In genomic region chr1:112504666-112505399, GRCh38 we compare ENCODE assay signal across 17 cellular contexts. TPM values are rescaled to one million over a fixed set of nuclear protein-coding genes. Genes with fewer than 3 reads are reported as not detected.
DNase-seq lines count a peak whose midpoint lies in the region; TF ChIP-seq lines count a peak whose summit lies in the region.
"Had no signal": no experiment of that assay in that cellular context is flagged by ENCODE, and none has a peak within 500 bp of the region (broad histone marks: within the 10 kb centered on the region; RNA-seq: fewer than 3 reads in every experiment).

No MANE protein-coding gene starts in this region.

- H4K20me1 ChIP-seq in BLaER1 (peaks cover 15% of the 10 kb centered on the region; the same call in 1 of the 2 replicates), OCI-LY3 (ENCODE audit: insufficient read depth, low read length) (no peaks in the 10 kb centered on the region)

- H3K9ac ChIP-seq in BLaER1 = no peak overlapping the region
- no peak overlapping the region for H3K9ac ChIP-seq in OCI-LY3 (ENCODE audit: low read length)
- no peak overlapping the region for H3K9ac ChIP-seq in mucosa of rectum (ENCODE audit: low read depth in 1 of 2, low read length in 2 of 2)

- peaks cover 40% of the 10 kb centered on the region for H3K4me1 ChIP-seq in BLaER1
- no peaks in the 10 kb centered on the region for H3K4me1 ChIP-seq in OCI-LY3 (ENCODE audit: low read length)
- H3K4me1 ChIP-seq in mucosa of rectum (ENCODE audit: control insufficient read depth in 2 of 2, insufficient read depth in 2 of 2, low read length in 2 of 2) = peaks cover 18 to 20% of the 10 kb centered on the region in 2 donors
- H3K4me1 ChIP-seq in ovary (ENCODE audit: insufficient read depth) = peaks cover 40% of the 10 kb centered on the region

- TF ChIP-seq CTCF in OCI-LY3 (IDR thresholded peaks at IDR 0.05; ENCODE audit: low read depth, low read length) (peak; percentile 27), ovary (IDR thresholded peaks at IDR 0.05) (no peak), GM10248 (IDR thresholded peaks at IDR 0.05; ENCODE audit: control extremely low read depth, extremely low read depth, low read depth, missing control alignments) (no peak)

- H3K27me3 ChIP-seq in BLaER1 = peaks cover 85% of the 10 kb centered on the region
- no peaks in the 10 kb centered on the region for H3K27me3 ChIP-seq in OCI-LY3 (ENCODE audit: low read depth, low read length)
- H3K27me3 ChIP-seq in mucosa of rectum (ENCODE audit: control insufficient read depth in 2 of 2, insufficient read depth in 2 of 2, low read length in 2 of 2) = peaks cover 21% of the 10 kb centered on the region in 2 donors
- H3K27me3 ChIP-seq in ovary = no peaks in the 10 kb centered on the region

- H3K27ac ChIP-seq in BLaER1 = no peak overlapping the region
- no peak overlapping the region for H3K27ac ChIP-seq in OCI-LY3 (ENCODE audit: low read length)
- peak overlapping the region; percentile 11 to 19 for H3K27ac ChIP-seq in mucosa of rectum (ENCODE audit: low read depth in 2 of 2, low read length in 2 of 2)
- peak overlapping the region; percentile 58 to 79 for H3K27ac ChIP-seq in ovary
- H3K27ac ChIP-seq: Peyer's patch had no signal

- DNase-seq in ovary (peak; percentile 58 to 75 (median 61)), NCI-H748 treated with DMSO at 0.1 percent for 48 hours (lab: John Stamatoyannopoulos, UW) (no peak), NCI-H446 treated with DMSO at 0.1 percent for 48 hours (lab: John Stamatoyannopoulos, UW) (no peak), NCI-H2196 (lab: John Stamatoyannopoulos, UW; ENCODE audit: unreplicated experiment) (no peak), GM10248 (ENCODE audit: extremely low spot score) (no peak)
- DNase-seq: CD8-positive, alpha-beta memory T cell; H7; HFFc6; KG1; NCI-H1105 treated with DMSO at 0.1 percent for 48 hours; NCI-H1694; NCI-H2081 treated with DMSO at 0.1 percent for 48 hours; NCI-H510A treated with DMSO at 0.1 percent for 48 hours; Peyer's patch had no signal

- POLR2A ChIA-PET in GM10248 (lab: Yijun Ruan, JAX) = no interaction called here

- WGBS in ovary, 3 donors = 13 to 17% (median 15%) methylated on average over 6 of the region's 6 CpGs

- intact Hi-C loops in ovary (cut with DNase I) = loop anchor here in 3 of 4 donors (5.0 to 10.0 kb wide), 4 partner anchors 110 to 202 kb away; partner anchors contain the start of genes CAPZA1 (in 3 of the 3), ST7L (in 3 of the 3) and RHOC (in 2 of the 3)

- no peak for TF ChIP-seq EP300 in ovary (IDR thresholded peaks at IDR 0.05)

- H2AFZ ChIP-seq in OCI-LY3 (ENCODE audit: low read depth, low read length) = no peak overlapping the region

- CTCF ChIA-PET in GM10248 (lab: Yijun Ruan, JAX) = interaction anchor here (0.7 to 2.3 kb wide), 5 partner anchors 17 to 39 kb away, joined by 3 to 5 read pairs (median 3); no protein-coding TSS in a partner anchor

- H3K4me3 ChIP-seq in BLaER1 (no peak overlapping the region), OCI-LY3 (ENCODE audit: low read length) (no peak overlapping the region), mucosa of rectum (ENCODE audit: low read length in 2 of 2) (no peak overlapping the region), ovary (no peak overlapping the region)
- H3K4me3 ChIP-seq: Peyer's patch had no signal

- H3K36me3 ChIP-seq in BLaER1 (no peaks in the 10 kb centered on the region), OCI-LY3 (replicated peaks; ENCODE audit: low read depth, low read length) (no peaks in the 10 kb centered on the region), mucosa of rectum (ENCODE audit: control insufficient read depth in 2 of 2, insufficient read depth in 2 of 2, low read length in 2 of 2) (no peaks in the 10 kb centered on the region), ovary (no peaks in the 10 kb centered on the region)
- H3K36me3 ChIP-seq: Peyer's patch had no signal

- no peak for TF ChIP-seq POLR2A in ovary (IDR thresholded peaks at IDR 0.05)

- no peaks in the 10 kb centered on the region for H3K79me2 ChIP-seq in OCI-LY3 (ENCODE audit: low read length)

- peak overlapping the region; percentile 69 for H3K4me2 ChIP-seq in BLaER1
- H3K4me2 ChIP-seq in OCI-LY3 (ENCODE audit: low read length) = no peak overlapping the region

- H3K9me3 ChIP-seq in BLaER1 (peaks cover 10% of the 10 kb centered on the region), OCI-LY3 (ENCODE audit: insufficient read depth, low read length) (no peaks in the 10 kb centered on the region), mucosa of rectum (ENCODE audit: control insufficient read depth in 2 of 2, low read length in 2 of 2) (no peaks in the 10 kb centered on the region), ovary (no peaks in the 10 kb centered on the region)
- H3K9me3 ChIP-seq: Peyer's patch had no signal

RNA-seq across cellular contexts. Expression of gene WNT2B, which starts 3.9 kb away (rescaled TPM):
- total RNA-seq in ovary = 10 to 100 TPM; 13.8 to 57.3 (median 45.1) TPM
- polyA plus RNA-seq in ovary = 10 to 100 TPM; 12.8 to 13.0 TPM

Comparison
In these comparisons a context has a peak if more than half of its experiments do, and no peak if none do; other contexts are left out.
1. H3K27ac ChIP-seq: peak in mucosa of rectum (2 of 2) and ovary (2 of 2); none in BLaER1 (single experiment) and OCI-LY3 (single experiment).
2. DNase-seq: peak in ovary (5 of 5); none in NCI-H748 treated with DMSO at 0.1 percent for 48 hours (single experiment), NCI-H446 treated with DMSO at 0.1 percent for 48 hours (single experiment), NCI-H2196 (single experiment) and GM10248 (single experiment).